ENCODE assay signal across 26 cellular contexts in the genomic region with DNA sequence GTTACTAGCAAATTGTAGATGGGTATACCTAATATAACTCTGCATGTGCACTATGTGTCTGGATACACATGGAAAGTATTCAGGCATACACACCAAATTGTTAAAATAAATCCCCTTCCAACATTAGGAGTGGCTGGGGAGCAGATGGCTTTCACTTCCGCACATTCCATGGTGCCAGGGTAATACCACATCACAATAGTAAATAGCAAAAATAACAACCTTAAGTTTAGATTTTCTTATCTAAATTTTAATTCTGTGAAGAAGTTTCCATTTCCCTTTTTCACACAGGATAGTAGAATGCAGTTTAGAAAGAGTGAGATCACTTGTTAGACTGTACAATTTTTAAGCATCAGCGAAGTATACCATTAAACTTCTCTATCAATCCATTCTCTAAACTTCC. TPM values are rescaled to one million over a fixed set of nuclear protein-coding genes. Genes with fewer than 3 reads are reported as not detected.
"Had no signal": no experiment of that assay in that cellular context is flagged by ENCODE, and none has a peak within 500 bp of the region (broad histone marks: within the 10 kb centered on the region; RNA-seq: fewer than 3 reads in every experiment).

No MANE protein-coding gene starts in this region.

- H3K27ac Mint-ChIP-seq: activated CD4-positive, alpha-beta T cell treated with anti-CD3 and anti-CD28 coated beads, Interleukin-2, amount 10 ng/mL, durations not matched to agents 24 days and 14 days; activated CD8-positive, alpha-beta memory T cell treated with anti-CD3 and anti-CD28 coated beads, Interleukin-2, amount 10 ng/mL, durations not matched to agents 7 days and 5 days; activated naive CD4-positive, alpha-beta T cell treated with anti-CD3 and anti-CD28 coated beads, Interleukin-2, amount 50 U/mL, for 24 hours; activated T-cell treated with anti-CD3 and anti-CD28 coated beads, Interleukin-2, amount 50 U/mL, for 24 hours; activated T-helper 1 cell treated with anti-CD3 and anti-CD28 coated beads, Interleukin-12 subunit alpha, Interleukin-12 subunit beta, Interleukin-2, Interleukin-4 antibody, amounts not matched to agents 30 ng/mL and 10 ng/mL and 1 ng/mL, durations not matched to agents 14 hours and 24 hours and 36 hours; WTC11 had no signal

- H3K36me3 ChIP-seq: breast epithelium, colonic mucosa had no signal

- H3K4me2 ChIP-seq: PC-9 had no signal

- H3K36me3 Mint-ChIP-seq: activated CD8-positive, alpha-beta memory T cell treated with anti-CD3 and anti-CD28 coated beads, Interleukin-2, amount 10 ng/mL, durations not matched to agents 7 days and 5 days; activated naive CD4-positive, alpha-beta T cell treated with anti-CD3 and anti-CD28 coated beads, Interleukin-2, amount 50 U/mL, for 24 hours; WTC11 had no signal

- H3K4me3 ChIP-seq: breast epithelium, colonic mucosa, PC-9 had no signal

- ATAC-seq: activated CD8-positive, alpha-beta memory T cell treated with anti-CD3 and anti-CD28 coated beads, Interleukin-2, amount 10 ng/mL, durations not matched to agents 7 days and 5 days; WTC11 had no signal

- H3K27ac ChIP-seq: breast epithelium, colonic mucosa, PC-9 had no signal

- DNase-seq: activated CD4-positive, alpha-beta T cell treated with anti-CD3 and anti-CD28 coated beads for 1 hour; activated CD4-positive, alpha-beta T cell treated with anti-CD3 and anti-CD28 coated beads, Interleukin-2, amount 10 ng/mL, durations not matched to agents 24 days and 14 days; activated CD4-positive, alpha-beta T cell treated with anti-CD3 and anti-CD28 coated beads, Interleukin-2, amount 50 U/mL, for 48 hours; activated CD8-positive, alpha-beta memory T cell treated with anti-CD3 and anti-CD28 coated beads, Interleukin-2, amount 10 ng/mL, durations not matched to agents 7 days and 5 days; activated effector memory CD4-positive, alpha-beta T cell treated with Interleukin-2 at 50 U/mL for 16 hours; activated naive CD4-positive, alpha-beta T cell; activated T-cell treated with anti-CD3 and anti-CD28 coated beads, Interleukin-2, amount 50 U/mL, for 24 hours; aorta; caudate nucleus; colonic mucosa; MM.1S; NCI-H1105 treated with DMSO at 0.1 percent for 48 hours; NCI-H1436 treated with DMSO at 0.1 percent for 48 hours; NCI-H187; NCI-H2081; NCI-H510A treated with DMSO at 0.1 percent for 48 hours; NCI-H69; NK-92 treated with Interleukin-12 subunit alpha and Interleukin-12 subunit beta, amount 100 ng/mL, for 24 hours; PC-9; SHP77 treated with DMSO at 0.1 percent for 48 hours; T-helper 2 cell; T1000 had no signal

- H3K9me3 ChIP-seq: breast epithelium, colonic mucosa had no signal

- H3K9me3 Mint-ChIP-seq: activated naive CD4-positive, alpha-beta T cell treated with anti-CD3 and anti-CD28 coated beads, Interleukin-2, amount 50 U/mL, for 24 hours; activated T-cell treated with anti-CD3 and anti-CD28 coated beads, Interleukin-2, amount 50 U/mL, for 24 hours; activated T-helper 1 cell treated with anti-CD3 and anti-CD28 coated beads, Interleukin-12 subunit alpha, Interleukin-12 subunit beta, Interleukin-2, Interleukin-4 antibody, amounts not matched to agents 30 ng/mL and 10 ng/mL and 1 ng/mL, durations not matched to agents 14 hours and 24 hours and 36 hours had no signal

- H3K4me3 Mint-ChIP-seq: activated CD4-positive, alpha-beta T cell treated with anti-CD3 and anti-CD28 coated beads, Interleukin-2, amount 10 ng/mL, durations not matched to agents 24 days and 14 days; activated CD8-positive, alpha-beta memory T cell treated with anti-CD3 and anti-CD28 coated beads, Interleukin-2, amount 10 ng/mL, durations not matched to agents 7 days and 5 days; activated naive CD4-positive, alpha-beta T cell treated with anti-CD3 and anti-CD28 coated beads, Interleukin-2, amount 50 U/mL, for 24 hours; activated T-cell treated with anti-CD3 and anti-CD28 coated beads, Interleukin-2, amount 50 U/mL, for 24 hours; activated T-helper 1 cell treated with anti-CD3 and anti-CD28 coated beads, Interleukin-12 subunit alpha, Interleukin-12 subunit beta, Interleukin-2, Interleukin-4 antibody, amounts not matched to agents 30 ng/mL and 10 ng/mL and 1 ng/mL, durations not matched to agents 14 hours and 24 hours and 36 hours; WTC11 had no signal

- H2AFZ ChIP-seq: PC-9 had no signal

- H3K27me3 ChIP-seq: breast epithelium had no signal

- H3K4me1 ChIP-seq: breast epithelium, colonic mucosa had no signal

RNA-seq across cellular contexts. Expression of a gene that starts 52.8 kb away (rescaled TPM):
- polyA plus RNA-seq: aorta had no signal
